In the genomic region with DNA sequence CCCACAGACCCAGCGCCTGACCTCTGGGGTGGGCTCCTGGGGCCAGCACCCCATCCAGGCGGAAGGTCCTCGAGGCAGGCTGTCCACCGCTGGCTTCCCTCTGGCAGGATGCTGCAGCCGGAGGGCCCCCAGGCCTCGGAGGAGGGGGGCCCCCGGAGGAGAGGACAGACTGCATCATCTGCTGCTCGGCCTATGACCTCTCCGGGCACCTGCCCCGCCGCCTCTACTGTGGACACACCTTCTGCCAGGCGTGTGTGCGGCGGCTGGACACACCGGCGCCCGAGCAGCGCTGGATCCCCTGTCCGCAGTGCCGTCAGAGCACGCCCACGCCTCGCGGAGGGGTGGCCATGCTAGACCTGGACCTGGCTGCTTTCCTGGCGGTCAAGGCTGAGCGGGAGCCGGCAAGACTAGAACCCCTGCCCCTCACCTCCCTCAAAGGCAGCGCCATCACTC, we compare ENCODE assay signal across 22 cellular contexts. TPM values are rescaled to one million over a fixed set of nuclear protein-coding genes. Genes with fewer than 3 reads are reported as not detected.
"Had no signal": no experiment of that assay in that cellular context is flagged by ENCODE, and none has a peak within 500 bp of the region (broad histone marks: within the 10 kb centered on the region; RNA-seq: fewer than 3 reads in every experiment).

No MANE protein-coding gene starts in this region.

- H3K27ac ChIP-seq: thyroid gland had no signal

- H3K27me3 ChIP-seq: thyroid gland had no signal

- H3K9me3 Mint-ChIP-seq: activated naive CD4-positive, alpha-beta T cell treated with anti-CD3 and anti-CD28 coated beads for 36 hours; activated naive CD8-positive, alpha-beta T cell treated with anti-CD3 and anti-CD28 coated beads, Interleukin-2, amount 50 U/mL, for 24 hours; activated T-helper 17 cell treated with anti-CD3 and anti-CD28 coated beads, Interleukin-2, amount 50 U/mL, for 72 hours; natural killer cell treated with Interleukin-12 subunit alpha and Interleukin-12 subunit beta and Interleukin-15 and Interleukin-18, amount 100 ng/mL, for 72 hours; stimulated activated naive B cell treated with anti-CD40 and anti-IgM and Interleukin-4, amounts not matched to agents 10 μg/mL and 1 μg/mL and 100 μg/mL, for 72 hours had no signal

- H3K36me3 ChIP-seq: esophagus squamous epithelium, thyroid gland had no signal

- H3K4me3 ChIP-seq: esophagus squamous epithelium, thyroid gland had no signal

- H3K9me3 ChIP-seq: esophagus squamous epithelium, thyroid gland had no signal

- H3K36me3 Mint-ChIP-seq: natural killer cell treated with Interleukin-12 subunit alpha and Interleukin-12 subunit beta and Interleukin-15 and Interleukin-18, amount 100 ng/mL, for 72 hours; stimulated activated naive B cell treated with anti-CD40 and anti-IgM and Interleukin-4, amounts not matched to agents 10 μg/mL and 1 μg/mL and 100 μg/mL, for 72 hours had no signal

- ATAC-seq: activated naive CD8-positive, alpha-beta T cell treated with anti-CD3 and anti-CD28 coated beads, Interleukin-2, amount 50 U/mL, for 24 hours; activated T-helper 17 cell treated with anti-CD3 and anti-CD28 coated beads, Interleukin-2, amount 50 U/mL, for 72 hours; natural killer cell treated with Interleukin-12 subunit alpha and Interleukin-12 subunit beta and Interleukin-15 and Interleukin-18, amount 100 ng/mL, for 72 hours; stimulated activated naive B cell treated with anti-CD40 and anti-IgM and Interleukin-4, amounts not matched to agents 10 μg/mL and 1 μg/mL and 100 μg/mL, for 72 hours had no signal

- DNase-seq: activated CD4-positive, alpha-beta T cell treated with anti-CD3 and anti-CD28 coated beads, Interleukin-2, amount 50 U/mL, for 4 hours; activated CD4-positive, CD25-positive, alpha-beta regulatory T cell treated with anti-CD3 and anti-CD28 coated beads, Interleukin-2, amount 50 U/mL, for 72 hours; activated naive CD4-positive, alpha-beta T cell treated with anti-CD3 and anti-CD28 coated beads for 36 hours; activated naive CD8-positive, alpha-beta T cell treated with anti-CD3 and anti-CD28 coated beads, Interleukin-2, amount 50 U/mL, for 24 hours; aorta; cortex of kidney; effector CD4-positive, alpha-beta T cell; esophagus squamous epithelium; hypothalamus; mesendoderm; nucleus accumbens; stimulated activated CD4-positive, alpha-beta T cell treated with anti-CD3 and anti-CD28 coated beads, Interleukin-2, amount 100 ng/mL, for 48 hours; stimulated activated naive B cell treated with anti-CD40 and anti-IgM and Interleukin-4, amounts not matched to agents 10 μg/mL and 1 μg/mL and 100 μg/mL, for 72 hours; thyroid gland had no signal

- H3K4me3 Mint-ChIP-seq: activated naive CD4-positive, alpha-beta T cell treated with anti-CD3 and anti-CD28 coated beads for 36 hours; activated naive CD8-positive, alpha-beta T cell treated with anti-CD3 and anti-CD28 coated beads, Interleukin-2, amount 50 U/mL, for 24 hours; activated T-helper 17 cell treated with anti-CD3 and anti-CD28 coated beads, Interleukin-2, amount 50 U/mL, for 72 hours; natural killer cell treated with Interleukin-12 subunit alpha and Interleukin-12 subunit beta and Interleukin-15 and Interleukin-18, amount 100 ng/mL, for 72 hours; stimulated activated naive B cell treated with anti-CD40 and anti-IgM and Interleukin-4, amounts not matched to agents 10 μg/mL and 1 μg/mL and 100 μg/mL, for 72 hours had no signal

- H3K27ac Mint-ChIP-seq: activated naive CD4-positive, alpha-beta T cell treated with anti-CD3 and anti-CD28 coated beads for 36 hours; activated naive CD8-positive, alpha-beta T cell treated with anti-CD3 and anti-CD28 coated beads, Interleukin-2, amount 50 U/mL, for 24 hours; activated T-helper 17 cell treated with anti-CD3 and anti-CD28 coated beads, Interleukin-2, amount 50 U/mL, for 72 hours; natural killer cell treated with Interleukin-12 subunit alpha and Interleukin-12 subunit beta and Interleukin-15 and Interleukin-18, amount 100 ng/mL, for 72 hours; stimulated activated naive B cell treated with anti-CD40 and anti-IgM and Interleukin-4, amounts not matched to agents 10 μg/mL and 1 μg/mL and 100 μg/mL, for 72 hours had no signal

RNA-seq across cellular contexts. Expression of a gene that starts 1.2 kb away (rescaled TPM):
- total RNA-seq: activated naive CD4-positive, alpha-beta T cell treated with anti-CD3 and anti-CD28 coated beads for 36 hours; aorta; endothelial cell of umbilical vein; fibroblast of villous mesenchyme; kidney epithelial cell; natural killer cell treated with Interleukin-12 subunit alpha and Interleukin-12 subunit beta and Interleukin-15 and Interleukin-18, amount 100 ng/mL, for 72 hours; posterior vena cava; skeletal muscle tissue; urinary bladder had no signal

RNA-seq across cellular contexts. Expression of a gene that starts 2.2 kb away (rescaled TPM):
- total RNA-seq: activated naive CD4-positive, alpha-beta T cell treated with anti-CD3 and anti-CD28 coated beads for 36 hours; activated T-helper 17 cell treated with anti-CD3 and anti-CD28 coated beads, Interleukin-2, amount 50 U/mL, for 72 hours; aorta; endothelial cell of umbilical vein; fibroblast of villous mesenchyme; natural killer cell treated with Interleukin-12 subunit alpha and Interleukin-12 subunit beta and Interleukin-15 and Interleukin-18, amount 100 ng/mL, for 72 hours; posterior vena cava; skeletal muscle tissue; urinary bladder had no signal

RNA-seq across cellular contexts. Expression of a gene that starts 3.6 kb away (rescaled TPM):
- total RNA-seq: aorta, skeletal muscle tissue had no signal

RNA-seq across cellular contexts. Expression of a gene that starts 6.5 kb away (rescaled TPM):
- total RNA-seq: skeletal muscle tissue, urinary bladder had no signal
